In the genomic region with DNA sequence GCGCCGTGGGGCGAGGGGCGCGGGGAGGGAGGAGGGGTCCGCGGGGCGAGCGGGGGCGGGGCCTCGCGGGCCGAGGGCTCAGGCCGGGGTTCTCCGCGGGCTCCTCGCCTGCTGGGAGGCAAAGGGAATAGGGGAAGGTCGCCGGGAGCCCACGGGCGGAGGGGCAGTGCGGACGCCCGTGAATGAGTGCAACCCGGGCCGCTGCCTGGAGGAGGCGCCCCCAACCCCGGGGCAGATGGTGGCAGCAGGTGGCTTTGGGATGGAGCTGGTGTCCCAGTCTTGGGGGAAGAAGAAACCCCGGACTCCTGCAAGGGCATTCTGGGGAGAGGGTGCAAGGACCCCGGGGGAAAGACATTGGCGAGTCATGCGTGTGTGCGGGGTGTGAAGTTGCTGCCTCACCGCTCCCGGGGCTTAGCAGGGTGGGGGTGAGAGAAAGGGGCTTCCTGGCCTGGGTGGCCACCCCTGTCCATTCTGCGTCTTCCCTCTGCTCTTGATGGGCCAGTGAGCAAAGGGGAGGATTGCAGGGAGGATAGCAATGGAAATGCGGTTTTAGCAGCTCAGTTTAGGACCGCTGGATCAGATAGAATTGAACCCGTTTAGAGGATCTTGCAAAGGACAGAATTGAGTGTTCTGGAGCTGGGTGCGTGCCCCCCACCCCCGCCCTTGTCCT, we compare ENCODE assay signal across 8 cellular contexts. TPM values are rescaled to one million over a fixed set of nuclear protein-coding genes. Genes with fewer than 3 reads are reported as not detected.
DNase-seq lines count a peak whose midpoint lies in the region; ATAC-seq and TF ChIP-seq lines count a peak whose summit lies in the region.

No MANE protein-coding gene starts in this region.

- H3K27ac Mint-ChIP-seq in CD4-positive, alpha-beta T cell, result peak overlapping the region; percentile 93
- H3K27ac Mint-ChIP-seq in stimulated activated memory B cell treated with anti-CD40 and anti-IgM and Interleukin-4, amounts not matched to agents 10 μg/mL and 1 μg/mL and 100 μg/mL, for 72 hours, result peak overlapping the region; percentile 87

- peak overlapping the region; percentile 58 for H2AK9ac ChIP-seq in IMR-90 (replicated peaks; ENCODE audit: low read depth, low read length, poor library complexity)

- peak overlapping the region; percentile 86 for H2AFZ ChIP-seq in IMR-90 (replicated peaks; ENCODE audit: low read length, poor library complexity)

- no peak for TF ChIP-seq CTCF in CD4-positive, alpha-beta T cell (IDR thresholded peaks at IDR 0.05)
- peak; percentile 28; the same call in 1 of the 2 replicates for TF ChIP-seq CTCF in IMR-90 (conservative IDR thresholded peaks at IDR 0.05; ENCODE audit: low read depth, low read length)
- no peak for TF ChIP-seq CTCF in adrenal gland (IDR thresholded peaks at IDR 0.05)

- peaks cover 15% of the 10 kb centered on the region; the same call in 1 of the 2 replicates for H4K20me1 ChIP-seq in IMR-90 (ENCODE audit: insufficient read depth, low read length)

- peak overlapping the region; percentile 57 for H2BK5ac ChIP-seq in IMR-90 (ENCODE audit: low read depth, low read length, poor library complexity, severe bottlenecking)

- H3K23ac ChIP-seq in IMR-90 (ENCODE audit: low read depth, low read length), result peak overlapping the region; percentile 82; the same call in 1 of the 2 replicates

- peak overlapping the region; percentile 66; the same call in 1 of the 2 replicates for H2BK120ac ChIP-seq in IMR-90 (ENCODE audit: low read depth, low read length)

- peaks cover 6% of the 10 kb centered on the region; the same call in 1 of the 2 replicates for H3K36me3 ChIP-seq in IMR-90 (ENCODE audit: control insufficient read depth, insufficient read depth, low read length)
- no peaks in the 10 kb centered on the region for H3K36me3 ChIP-seq in adrenal gland (replicated peaks in 1 of 2)

- no peaks in the 10 kb centered on the region for H3K27me3 Mint-ChIP-seq in CD4-positive, alpha-beta T cell
- no peaks in the 10 kb centered on the region for H3K27me3 Mint-ChIP-seq in stimulated activated memory B cell treated with anti-CD40 and anti-IgM and Interleukin-4, amounts not matched to agents 10 μg/mL and 1 μg/mL and 100 μg/mL, for 72 hours

- ATAC-seq in CD4-positive, alpha-beta T cell (ENCODE audit: poor library complexity), result peak; percentile 1
- peak; percentile 14 for ATAC-seq in GM21367 (IDR thresholded peaks at IDR 0.05; ENCODE audit: unreplicated experiment)
- ATAC-seq in IMR-90 (ENCODE audit: low read depth), result peak; percentile 36
- ATAC-seq in stimulated activated memory B cell treated with anti-CD40 and anti-IgM and Interleukin-4, amounts not matched to agents 10 μg/mL and 1 μg/mL and 100 μg/mL, for 72 hours, result no peak
- no peak for ATAC-seq in GM18870 (IDR thresholded peaks at IDR 0.05; ENCODE audit: unreplicated experiment)

- POLR2A ChIA-PET in CD4-positive, alpha-beta T cell (lab: Charles Lee), result interaction anchor here (1.7 to 3.8 kb wide), 9 partner anchors 12 to 912 kb away, joined by 3 to 43 read pairs (median 11); a partner anchor contains a TSS
- POLR2A ChIA-PET in IMR-90 (lab: Charles Lee; ENCODE audit: unreplicated experiment), result interaction anchor here (0.6 kb wide), 2 partner anchors 34 to 454 kb away, joined by 3 read pairs; no protein-coding TSS in a partner anchor

- H3K9me3 ChIP-seq in CD4-positive, alpha-beta T cell (ENCODE audit: control insufficient read depth, low read length), result no peaks in the 10 kb centered on the region
- no peaks in the 10 kb centered on the region for H3K9me3 ChIP-seq in IMR-90 (ENCODE audit: control insufficient read depth, insufficient read depth, low read length)
- H3K9me3 ChIP-seq in adrenal gland (replicated peaks in 1 of 3), result no peaks in the 10 kb centered on the region

- H3K9me3 Mint-ChIP-seq in CD4-positive, alpha-beta T cell, result no peaks in the 10 kb centered on the region
- no peaks in the 10 kb centered on the region for H3K9me3 Mint-ChIP-seq in stimulated activated memory B cell treated with anti-CD40 and anti-IgM and Interleukin-4, amounts not matched to agents 10 μg/mL and 1 μg/mL and 100 μg/mL, for 72 hours

- no TSS peak for BruUV-seq in IMR-90 (replicated peaks; lab: Mats Ljungman, UMichigan)

- peak overlapping the region; percentile 68 for H3K9ac ChIP-seq in IMR-90 (ENCODE audit: low read depth, low read length)

- no peak overlapping the region for H3K56ac ChIP-seq in IMR-90 (ENCODE audit: extremely low read depth, insufficient read depth, low read length)

- peak overlapping the region; percentile 71 for H3K4me2 ChIP-seq in IMR-90 (ENCODE audit: low read depth, low read length)

- H3K4me1 Mint-ChIP-seq in CD4-positive, alpha-beta T cell (ENCODE audit: low read depth), result peaks cover 40% of the 10 kb centered on the region
- peaks cover 48% of the 10 kb centered on the region for H3K4me1 Mint-ChIP-seq in stimulated activated memory B cell treated with anti-CD40 and anti-IgM and Interleukin-4, amounts not matched to agents 10 μg/mL and 1 μg/mL and 100 μg/mL, for 72 hours

- H2AK5ac ChIP-seq in IMR-90 (ENCODE audit: low read depth, low read length), result peak overlapping the region; percentile 36; the same call in 1 of the 2 replicates

- H4K5ac ChIP-seq in IMR-90 (ENCODE audit: low read depth, low read length), result no peak overlapping the region

- H4K91ac ChIP-seq in IMR-90 (ENCODE audit: insufficient read depth, low read depth, low read length), result no peak overlapping the region; the same call in 1 of the 2 replicates

- H4K8ac ChIP-seq in IMR-90 (ENCODE audit: low read depth in 2 of 2, low read length in 2 of 2), result peak overlapping the region in 1 of 2 experiments; percentile 0; a peak in 1 of 4 replicates

- H3K9me1 ChIP-seq in IMR-90 (ENCODE audit: insufficient read depth, low read length), result peaks cover 5% of the 10 kb centered on the region; the same call in 1 of the 2 replicates

- TF ChIP-seq POLR2A in IMR-90 (IDR thresholded peaks at IDR 0.05; ENCODE audit: low read depth, low read length), result no peak
- TF ChIP-seq POLR2A in adrenal gland (IDR thresholded peaks at IDR 0.05), result no peak

- peak overlapping the region; percentile 77 for H3K27ac ChIP-seq in CD4-positive, alpha-beta T cell (ENCODE audit: low read depth, low read length)
- H3K27ac ChIP-seq in IMR-90 (ENCODE audit: insufficient read depth, low read length) (peak overlapping the region; percentile 91), adrenal gland (peak overlapping the region; percentile 67 to 94 (median 82))

- peak overlapping the region; percentile 79 for H3K4me3 ChIP-seq in IMR-90 (ENCODE audit: insufficient read depth, low read depth, low read length)
- H3K4me3 ChIP-seq in adrenal gland, result peak overlapping the region in 3 of 4 donors; percentile 29 to 86 (median 76)

- WGBS in IMR-90 (ENCODE audit: extremely low coverage in 2 of 2, insufficient read length in 1 of 2), 2 experiments, result 3% methylated on average over 19 of the region's 41 CpGs; no CpG with 5 or more reads in 1 of the 2 experiments
- 2 to 6% (median 4%) methylated on average over 24 to 40 of the region's 41 CpGs for WGBS in adrenal gland, 4 donors

- dilution Hi-C loops in IMR-90 (cut with HindIII; ENCODE audit: low sequenced_read_pairs, unreplicated experiment), result no loop called here

- TF ChIP-seq RAD21 in IMR-90 (IDR thresholded peaks at IDR 0.05; ENCODE audit: low read length), result no peak

- H3K4me3 Mint-ChIP-seq in CD4-positive, alpha-beta T cell, result peak overlapping the region; percentile 98
- H3K4me3 Mint-ChIP-seq in stimulated activated memory B cell treated with anti-CD40 and anti-IgM and Interleukin-4, amounts not matched to agents 10 μg/mL and 1 μg/mL and 100 μg/mL, for 72 hours, result peak overlapping the region; percentile 93

- intact Hi-C loops in CD4-positive, alpha-beta T cell (cut with DNase I, micrococcal nuclease), result loop anchor here (1.0 to 10.0 kb wide), 6 partner anchors 17 to 523 kb away; a partner anchor contains a TSS
- intact Hi-C loops in IMR-90 (cut with micrococcal nuclease) (no loop called here), adrenal gland (cut with DNase I) (no loop called here)

- H3K36me3 Mint-ChIP-seq in CD4-positive, alpha-beta T cell (ENCODE audit: low read depth), result peaks cover 22% of the 10 kb centered on the region
- H3K36me3 Mint-ChIP-seq in stimulated activated memory B cell treated with anti-CD40 and anti-IgM and Interleukin-4, amounts not matched to agents 10 μg/mL and 1 μg/mL and 100 μg/mL, for 72 hours, result no peaks in the 10 kb centered on the region

- H2BK15ac ChIP-seq in IMR-90 (ENCODE audit: low read depth, low read length), result no peak overlapping the region

- H3K4me1 ChIP-seq in IMR-90 (ENCODE audit: control insufficient read depth, insufficient read depth, low read length), result peaks cover 20% of the 10 kb centered on the region
- H3K4me1 ChIP-seq in adrenal gland (replicated peaks in 1 of 2), result peaks cover 17 to 46% of the 10 kb centered on the region in 2 donors

- DNase-seq in CD4-positive, alpha-beta T cell, result peak in 4 of 10 experiments; percentile 3 to 14 (median 12)
- DNase-seq in IMR-90, result no peak
- DNase-seq in adrenal gland, result no peak
- DNase-seq in iPS-NIHi7 (ENCODE audit: extremely low spot score), result peak; percentile 38
- DNase-seq in SKM-1 treated with dmso at 0.1 percent for 144 hours (lab: John Stamatoyannopoulos, UW; ENCODE audit: unreplicated experiment), result no peak

- H3K4ac ChIP-seq in IMR-90 (ENCODE audit: low read depth, low read length), result peak overlapping the region; percentile 22

- H3K79me1 ChIP-seq in IMR-90 (ENCODE audit: low read depth in 1 of 2, low read length in 2 of 2), result peaks cover 12 to 53% of the 10 kb centered on the region in 2 experiments

- H2BK20ac ChIP-seq in IMR-90 (ENCODE audit: low read depth, low read length), result no peak overlapping the region

- H3K27me3 ChIP-seq in CD4-positive, alpha-beta T cell (ENCODE audit: control insufficient read depth, insufficient read depth, low read length), result no peaks in the 10 kb centered on the region
- H3K27me3 ChIP-seq in IMR-90 (ENCODE audit: control insufficient read depth, insufficient read depth, low read length), result no peaks in the 10 kb centered on the region
- H3K27me3 ChIP-seq in adrenal gland, result no peaks in the 10 kb centered on the region

- CTCF ChIA-PET in CD4-positive, alpha-beta T cell (lab: Charles Lee), result interaction anchor here (1.3 to 4.6 kb wide), 4 partner anchors 17 to 87 kb away, joined by 3 to 23 read pairs (median 14); a partner anchor contains a TSS
- CTCF ChIA-PET in IMR-90 (lab: Yijun Ruan, JAX), result interaction anchor here (1.0 kb wide), 1 partner anchor 24 kb away, joined by 3 read pairs; no protein-coding TSS in a partner anchor

- 0 out of 2 replicates have a peak overlapping the region, but pooled peaks have one; percentile 3 for H3K14ac ChIP-seq in IMR-90 (replicated peaks; ENCODE audit: low read depth, low read length)

- H3K18ac ChIP-seq in IMR-90 (ENCODE audit: low read depth, low read length), result no peak overlapping the region

- in situ Hi-C loops in IMR-90 (cut with MboI; ENCODE audit: low sequenced_read_pairs), result no loop called here

RNA-seq across cellular contexts. Expression of a gene that starts 0.5 kb away (rescaled TPM):
- 10 to 100 TPM in 1 of 2 experiments, 1 to 10 TPM in 1; 9.0 to 10.9 TPM for total RNA-seq in CD4-positive, alpha-beta T cell
- 9.5 and 10.3 TPM in 2 replicates for total RNA-seq in IMR-90 (2012; rRNA removed)
- polyA plus RNA-seq in IMR-90 (2012; rRNA removed), result 9.5 and 11.4 TPM in 2 replicates
- polyA plus RNA-seq in IMR-90 (2012; cell fraction: cytosol; rRNA removed), result 5.7 and 7.2 TPM in 2 replicates
- polyA plus RNA-seq in IMR-90 (2012; cell fraction: nucleus; rRNA removed; ENCODE audit: low replicate concordance), result 10.8 and 15.5 TPM in 2 replicates
- 10 to 100 TPM; 13.7 to 36.7 (median 22.8) TPM for total RNA-seq in adrenal gland
- polyA plus RNA-seq in adrenal gland, result 10 to 100 TPM in 1 of 3 donors, 1 to 10 TPM in 2; 8.6 to 12.2 (median 9.5) TPM

RNA-seq across cellular contexts. Expression of a gene that starts 16.8 kb away (rescaled TPM):
- 10 to 100 TPM; 39.8 to 44.6 TPM for total RNA-seq in CD4-positive, alpha-beta T cell
- 80.1 and 81.1 TPM in 2 replicates for total RNA-seq in IMR-90 (2012; rRNA removed)
- 97.1 and 104 TPM in 2 replicates for polyA plus RNA-seq in IMR-90 (2012; rRNA removed)
- polyA plus RNA-seq in IMR-90 (2012; cell fraction: cytosol; rRNA removed), result 86.7 and 88.8 TPM in 2 replicates
- polyA plus RNA-seq in IMR-90 (2012; cell fraction: nucleus; rRNA removed; ENCODE audit: low replicate concordance), result 63.2 and 114 TPM in 2 replicates
- total RNA-seq in adrenal gland, result 10 to 100 TPM; 39.7 to 74.6 (median 47.2) TPM
- polyA plus RNA-seq in adrenal gland, result 10 to 100 TPM; 22.5 to 34.8 (median 24.4) TPM

Comparison
In these comparisons a context has a peak if more than half of its experiments do, and no peak if none do; other contexts are left out.
1. ATAC-seq: peak in CD4-positive, alpha-beta T cell (single experiment), GM21367 (single experiment) and IMR-90 (single experiment); none in stimulated activated memory B cell treated with anti-CD40 and anti-IgM and Interleukin-4, amounts not matched to agents 10 μg/mL and 1 μg/mL and 100 μg/mL, for 72 hours (single experiment) and GM18870 (single experiment).
2. intact Hi-C loops: an anchor here in CD4-positive, alpha-beta T cell (1.0 to 10.0 kb wide); none called in IMR-90 and adrenal gland.
3. Peak in every context shown above with its lines, with median percentiles within 50 percentile points of each other: H3K27ac ChIP-seq.